Comparison of ENCODE assay signal across 29 cellular contexts in the genomic region with DNA sequence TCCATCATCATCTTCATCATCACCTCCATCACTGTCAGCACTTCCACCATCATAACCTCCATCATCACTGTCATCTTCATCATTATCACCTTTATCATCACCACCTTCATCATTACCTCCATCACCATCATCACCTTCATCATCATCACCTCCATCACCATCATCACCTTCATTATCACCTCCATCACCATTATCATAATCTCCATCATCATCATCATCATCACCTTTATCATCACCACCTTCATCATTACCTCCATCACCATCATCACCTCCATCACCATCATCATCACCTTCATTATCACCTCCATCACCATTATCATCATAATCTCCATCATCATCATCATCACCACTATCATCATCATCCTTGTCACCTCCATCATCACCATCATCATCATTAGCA.
"Had no signal": no experiment of that assay in that cellular context is flagged by ENCODE, and none has a peak within 500 bp of the region (broad histone marks: within the 10 kb centered on the region; RNA-seq: fewer than 3 reads in every experiment).

No MANE protein-coding gene starts in this region.

- H3K9ac ChIP-seq: neural progenitor cell, parathyroid adenoma had no signal

- H3K9me3 ChIP-seq: ovary, suprapubic skin, testis, transverse colon, upper lobe of left lung, uterus had no signal

- ATAC-seq: naive thymus-derived CD4-positive, alpha-beta T cell; natural killer cell; psoas muscle; right cardiac atrium; sciatic nerve; stimulated activated memory B cell treated with anti-CD40 and anti-IgM and Interleukin-4, amounts not matched to agents 10 μg/mL and 1 μg/mL and 100 μg/mL, for 72 hours; stimulated activated naive CD8-positive, alpha-beta T cell treated with anti-CD3 and anti-CD28 coated beads, Interleukin-15, amount 100 ng/mL, for 72 hours; stimulated activated naive CD8-positive, alpha-beta T cell treated with anti-CD3 and anti-CD28 coated beads, Interleukin-15, Interleukin-2, amounts not matched to agents 100 U/mL and 50 U/mL, for 24 hours had no signal

- DNase-seq: naive thymus-derived CD4-positive, alpha-beta T cell; natural killer cell; occipital lobe; ovary; posterior cingulate gyrus; psoas muscle; right cardiac atrium; spleen; stimulated activated CD4-positive, alpha-beta T cell treated with anti-CD3 and anti-CD28 coated beads, Interleukin-12 subunit alpha, Interleukin-12 subunit beta, amount 100 ng/mL, for 4 hours; stimulated activated CD4-positive, alpha-beta T cell treated with anti-CD3 and anti-CD28 coated beads, Interleukin-1b, Interleukin-23, amount 100 ng/mL, for 48 hours; stimulated activated CD4-positive, alpha-beta T cell treated with anti-CD3 and anti-CD28 coated beads, Interleukin-4, amount 100 ng/mL, for 1 hour; stimulated activated CD4-positive, alpha-beta T cell treated with anti-CD3 and anti-CD28 coated beads, Interleukin-4, amount 100 ng/mL, for 4 hours; stimulated activated CD8-positive, alpha-beta memory T cell treated with anti-CD3 and anti-CD28 coated beads, Interleukin-4, amount 100 ng/mL, for 48 hours; stimulated activated naive CD4-positive, alpha-beta T cell; stimulated activated naive CD8-positive, alpha-beta T cell treated with anti-CD3 and anti-CD28 coated beads, Interleukin-15, amount 100 ng/mL, for 72 hours; stimulated activated naive CD8-positive, alpha-beta T cell treated with anti-CD3 and anti-CD28 coated beads, Interleukin-15, Interleukin-2, amounts not matched to agents 100 U/mL and 50 U/mL, for 24 hours; substantia nigra; testis; tibial artery; transverse colon; upper lobe of left lung; uterus had no signal

- H2AFZ ChIP-seq: neural progenitor cell, parathyroid adenoma had no signal

- H3K27me3 ChIP-seq: neural progenitor cell, ovary, spleen, suprapubic skin, testis, tibial artery, transverse colon, upper lobe of left lung, uterus had no signal

- H3K4me2 ChIP-seq: neural progenitor cell, smooth muscle cell had no signal

- H3K4me1 ChIP-seq: parathyroid adenoma, psoas muscle, spleen, suprapubic skin, testis, tibial artery, transverse colon, upper lobe of left lung, uterus had no signal

- H3K36me3 ChIP-seq: neural progenitor cell, ovary, spleen, suprapubic skin, tibial artery, transverse colon, upper lobe of left lung, uterus had no signal

- H3K27ac ChIP-seq: neural progenitor cell, ovary, parathyroid adenoma, psoas muscle, skin epidermis, spleen, suprapubic skin, testis, tibial artery, transverse colon, upper lobe of left lung, uterus had no signal

- H3K4me3 ChIP-seq: neural progenitor cell, ovary, psoas muscle, skin epidermis, smooth muscle cell, spleen, suprapubic skin, testis, tibial artery, transverse colon, upper lobe of left lung, uterus had no signal

- H3K79me2 ChIP-seq: parathyroid adenoma had no signal
